In genomic region chr2:8324164-8324848, GRCh38 we compare ENCODE assay signal across 1 cellular context.
TF ChIP-seq lines count a peak whose summit lies in the region.

No MANE protein-coding gene starts in this region.

TF ChIP-seq in H1, 55 proteins besides CTCF, POLR2A, EP300 and RAD21 (continued from another document):
- no peak for TF ChIP-seq JUND (IDR thresholded peaks at IDR 0.05; ENCODE audit: low read length)
